Comparison of ENCODE assay signal across 15 cellular contexts in the genomic region with DNA sequence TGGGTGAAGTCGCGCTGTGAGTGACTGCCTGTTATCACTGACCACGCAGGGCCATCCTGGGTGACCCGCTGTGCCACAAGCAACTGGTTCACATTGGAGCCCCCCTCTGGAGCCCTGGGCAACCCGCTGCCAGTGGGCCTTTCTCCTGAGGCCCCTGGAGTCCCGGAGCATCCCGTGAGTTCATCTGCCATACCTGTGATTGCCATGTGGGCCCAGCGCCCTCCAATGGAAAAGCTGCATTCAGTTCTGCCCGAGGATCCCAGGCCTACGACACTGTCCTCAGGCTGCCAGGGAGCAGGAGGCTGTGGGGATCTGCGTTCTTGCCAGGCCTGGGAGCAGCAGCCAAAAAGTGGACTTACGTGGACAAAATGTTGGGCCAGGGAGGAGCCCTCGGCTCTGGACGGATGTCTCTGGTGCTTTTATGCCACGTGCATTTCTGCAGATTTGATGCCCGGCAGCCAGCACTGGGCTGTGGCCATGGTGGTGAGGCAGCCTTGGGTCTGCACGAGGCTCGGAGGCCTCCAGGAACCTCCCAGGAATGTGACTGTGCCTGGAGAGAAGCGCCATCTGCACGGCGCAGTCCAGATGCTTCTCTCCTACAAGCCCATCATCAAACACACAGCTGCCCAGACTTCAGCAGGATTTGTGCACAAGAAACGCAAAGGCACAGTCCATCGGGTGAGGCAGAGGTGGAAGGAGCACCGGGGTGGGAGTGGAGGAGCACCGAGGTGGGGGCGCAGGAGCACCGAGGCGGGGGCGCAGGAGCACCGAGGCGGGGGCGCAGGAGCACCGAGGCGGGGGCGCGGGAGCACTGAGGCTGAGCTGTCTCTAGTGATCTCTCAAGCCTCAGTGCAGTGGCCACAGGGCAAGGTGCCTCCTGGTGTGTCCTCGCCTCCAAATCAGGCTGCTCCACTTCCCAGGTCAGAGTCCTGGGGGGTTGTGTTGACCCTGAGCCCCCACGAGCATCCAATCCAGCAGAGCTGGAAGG. TPM values are rescaled to one million over a fixed set of nuclear protein-coding genes. Genes with fewer than 3 reads are reported as not detected.
DNase-seq lines count a peak whose midpoint lies in the region; ATAC-seq and TF ChIP-seq lines count a peak whose summit lies in the region.
"Had no signal": no experiment of that assay in that cellular context is flagged by ENCODE, and none has a peak within 500 bp of the region (broad histone marks: within the 10 kb centered on the region; RNA-seq: fewer than 3 reads in every experiment).

No MANE protein-coding gene starts in this region.

- H3K27ac ChIP-seq in tibial artery (peak overlapping the region; percentile 80 to 83), left lung (no peak overlapping the region), Karpas-422 (ENCODE audit: low read length) (no peak overlapping the region)
- H3K27ac ChIP-seq: brain microvascular endothelial cell, HL-60 had no signal

- H3K36me3 Mint-ChIP-seq in activated T-cell treated with anti-CD3 and anti-CD28 coated beads, Interleukin-2, amount 50 U/mL, for 72 hours (ENCODE audit: insufficient read depth in 2 of 2): no peaks in the 10 kb centered on the region
- peaks cover 16% of the 10 kb centered on the region for H3K36me3 Mint-ChIP-seq in central memory CD8-positive, alpha-beta T cell (ENCODE audit: insufficient read depth)

- no peak for ATAC-seq in activated T-cell treated with anti-CD3 and anti-CD28 coated beads, Interleukin-2, amount 50 U/mL, for 72 hours (replicated peaks in 1 of 2)
- no peak for ATAC-seq in central memory CD8-positive, alpha-beta T cell (replicated peaks; ENCODE audit: extremely low read depth, poor library complexity, severe bottlenecking)
- ATAC-seq in left lung (no peak), GM18858 (IDR thresholded peaks at IDR 0.05; ENCODE audit: unreplicated experiment) (no peak)

- peaks cover 13% of the 10 kb centered on the region for H3K4me1 Mint-ChIP-seq in activated T-cell treated with anti-CD3 and anti-CD28 coated beads, Interleukin-2, amount 50 U/mL, for 72 hours (ENCODE audit: low read depth)
- peaks cover 23% of the 10 kb centered on the region for H3K4me1 Mint-ChIP-seq in central memory CD8-positive, alpha-beta T cell

- H3K27ac Mint-ChIP-seq in activated T-cell treated with anti-CD3 and anti-CD28 coated beads, Interleukin-2, amount 50 U/mL, for 72 hours: no peak overlapping the region
- H3K27ac Mint-ChIP-seq in central memory CD8-positive, alpha-beta T cell (ENCODE audit: low read depth): peak overlapping the region; percentile 81
- H3K27ac Mint-ChIP-seq: activated CD4-positive, alpha-beta memory T cell treated with anti-CD3 and anti-CD28 coated beads, Interleukin-2, amount 10 ng/mL, durations not matched to agents 7 days and 5 days; nephron had no signal

- no peak overlapping the region for H3K4me3 ChIP-seq in tibial artery
- H3K4me3 ChIP-seq in left lung: no peak overlapping the region
- no peak overlapping the region for H3K4me3 ChIP-seq in Karpas-422 (ENCODE audit: low read length)
- H3K4me3 ChIP-seq: heart right ventricle had no signal

- no peak overlapping the region for H3K4me2 ChIP-seq in Karpas-422 (ENCODE audit: low read depth, low read length, poor library complexity, severe bottlenecking)

- H3K9me3 ChIP-seq in tibial artery: no peaks in the 10 kb centered on the region
- no peaks in the 10 kb centered on the region for H3K9me3 ChIP-seq in left lung
- no peaks in the 10 kb centered on the region for H3K9me3 ChIP-seq in Karpas-422 (ENCODE audit: low read length)
- H3K9me3 ChIP-seq: Caco-2, heart right ventricle had no signal

- H3K9me3 Mint-ChIP-seq in activated T-cell treated with anti-CD3 and anti-CD28 coated beads, Interleukin-2, amount 50 U/mL, for 72 hours: no peaks in the 10 kb centered on the region
- H3K9me3 Mint-ChIP-seq in central memory CD8-positive, alpha-beta T cell: no peaks in the 10 kb centered on the region
- H3K9me3 Mint-ChIP-seq: activated CD4-positive, alpha-beta memory T cell treated with anti-CD3 and anti-CD28 coated beads, Interleukin-2, amount 10 ng/mL, durations not matched to agents 7 days and 5 days; nephron had no signal

- H3K9me2 ChIP-seq in Karpas-422 (replicated peaks; ENCODE audit: insufficient read depth, low read length): no peaks in the 10 kb centered on the region

- no peak overlapping the region for H3K9ac ChIP-seq in Karpas-422 (ENCODE audit: low read length)

- 0 out of 2 replicates have a peak, but pooled peaks cover 3% of the 10 kb centered on the region for H4K20me1 ChIP-seq in Karpas-422 (ENCODE audit: insufficient read depth, low read depth, low read length)

- no peak overlapping the region for H2AFZ ChIP-seq in Karpas-422 (ENCODE audit: low read length)

- H3K27me3 ChIP-seq in tibial artery: no peaks in the 10 kb centered on the region
- peaks cover 0 to 43% of the 10 kb centered on the region in 2 donors for H3K27me3 ChIP-seq in left lung
- no peaks in the 10 kb centered on the region for H3K27me3 ChIP-seq in Karpas-422 (ENCODE audit: low read length)
- H3K27me3 ChIP-seq: brain microvascular endothelial cell had no signal

- TF ChIP-seq CTCF in tibial artery (IDR thresholded peaks at IDR 0.05) (no peak), left lung (IDR thresholded peaks at IDR 0.05) (no peak)

- H3K79me2 ChIP-seq in Karpas-422 (ENCODE audit: low read length): no peaks in the 10 kb centered on the region

- intact Hi-C loops in tibial artery (cut with DNase I; ENCODE audit: low total_unique reads): no loop called here
- intact Hi-C loops in left lung (cut with DNase I): loop anchor here in 1 of 2 donors (10.0 kb wide), 1 partner anchor 125 kb away; no protein-coding TSS in a partner anchor

- H3K4me1 ChIP-seq in tibial artery (peaks cover 3 to 44% (median 34%) of the 10 kb centered on the region in 4 donors), left lung (peaks cover 1 to 4% of the 10 kb centered on the region in 2 donors), Karpas-422 (ENCODE audit: low read length) (no peaks in the 10 kb centered on the region)
- H3K4me1 ChIP-seq: Caco-2 had no signal

- H3K36me3 ChIP-seq in tibial artery (no peaks in the 10 kb centered on the region), left lung (no peaks in the 10 kb centered on the region), Karpas-422 (ENCODE audit: insufficient read depth, low read length) (no peaks in the 10 kb centered on the region)
- H3K36me3 ChIP-seq: brain microvascular endothelial cell, heart right ventricle had no signal

- peaks cover 36% of the 10 kb centered on the region for H3K27me3 Mint-ChIP-seq in activated T-cell treated with anti-CD3 and anti-CD28 coated beads, Interleukin-2, amount 50 U/mL, for 72 hours (ENCODE audit: low read depth)
- H3K27me3 Mint-ChIP-seq in central memory CD8-positive, alpha-beta T cell: peaks cover 52% of the 10 kb centered on the region

- peak; percentile 13 for DNase-seq in activated T-cell treated with anti-CD3 and anti-CD28 coated beads, Interleukin-2, amount 50 U/mL, for 1 hour
- DNase-seq in activated T-cell treated with anti-CD3 and anti-CD28 coated beads, Interleukin-2, amount 50 U/mL, for 72 hours: no peak
- no peak for DNase-seq in central memory CD8-positive, alpha-beta T cell (ENCODE audit: low spot score in 2 of 2)
- DNase-seq in myocyte (ENCODE audit: low read depth) (peak; percentile 20), tibial artery (peak; percentile 33 to 85), left lung (no peak), Karpas-422 (no peak)
- DNase-seq: brain microvascular endothelial cell, heart right ventricle, NCI-H2107 had no signal

- H3K4me3 Mint-ChIP-seq in activated T-cell treated with anti-CD3 and anti-CD28 coated beads, Interleukin-2, amount 50 U/mL, for 72 hours: no peak overlapping the region
- H3K4me3 Mint-ChIP-seq in central memory CD8-positive, alpha-beta T cell: peak overlapping the region; percentile 55
- H3K4me3 Mint-ChIP-seq: activated CD4-positive, alpha-beta memory T cell treated with anti-CD3 and anti-CD28 coated beads, Interleukin-2, amount 10 ng/mL, durations not matched to agents 7 days and 5 days; nephron had no signal

RNA-seq across cellular contexts. Expression of a gene that starts 44.0 kb away (rescaled TPM):
- total RNA-seq in activated T-cell treated with anti-CD3 and anti-CD28 coated beads, Interleukin-2, amount 50 U/mL, for 72 hours: 1 to 10 TPM; 4.6 to 6.9 TPM
- total RNA-seq in myocyte (not detected in 2 replicates), left lung (1 to 10 TPM; 7.1 to 7.5 TPM)
- 2.1 TPM for polyA plus RNA-seq in myocyte (2012)
- total RNA-seq in Karpas-422 (2014; rRNA removed; shearing (Covaris generic); ENCODE audit: low replicate concordance): not detected in 2 replicates
- total RNA-seq: Caco-2 had no signal

Comparison
In these comparisons a context has a peak if more than half of its experiments do, and no peak if none do; other contexts are left out.
1. DNase-seq: peak in activated T-cell treated with anti-CD3 and anti-CD28 coated beads, Interleukin-2, amount 50 U/mL, for 1 hour (single experiment), myocyte (single experiment) and tibial artery (2 of 2); none in activated T-cell treated with anti-CD3 and anti-CD28 coated beads, Interleukin-2, amount 50 U/mL, for 72 hours (0 of 2), central memory CD8-positive, alpha-beta T cell (0 of 2), left lung (0 of 2) and Karpas-422 (single experiment).
2. H3K27ac ChIP-seq: peak in tibial artery (2 of 2); none in left lung (0 of 2) and Karpas-422 (single experiment).